19 cellular contexts compared by ENCODE assay signal in the genomic region with DNA sequence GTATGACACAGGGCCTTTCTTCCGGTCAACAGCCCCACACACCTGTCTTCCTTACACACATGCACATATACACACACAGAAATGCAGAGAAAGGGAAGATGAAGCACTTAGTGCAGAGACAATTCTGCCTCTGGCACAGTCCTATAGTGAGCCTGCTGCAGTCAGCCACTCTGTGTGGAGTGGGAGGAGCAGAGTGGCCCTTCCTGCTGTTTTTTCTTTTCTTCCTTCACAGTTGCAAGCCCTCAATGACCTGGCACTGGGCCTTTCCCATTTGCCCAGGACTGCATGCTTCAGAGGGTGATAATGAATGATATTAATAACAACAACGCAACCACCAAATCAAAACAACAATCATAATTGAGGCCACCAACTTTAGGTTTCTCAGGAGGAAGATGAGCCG.
DNase-seq lines count a peak whose midpoint lies in the region; ATAC-seq and TF ChIP-seq lines count a peak whose summit lies in the region.
"Had no signal": no experiment of that assay in that cellular context is flagged by ENCODE, and none has a peak within 500 bp of the region (broad histone marks: within the 10 kb centered on the region; RNA-seq: fewer than 3 reads in every experiment).

No MANE protein-coding gene starts in this region.

- H3K4me1 ChIP-seq in right atrium auricular region, result no peaks in the 10 kb centered on the region
- H3K4me1 ChIP-seq in thyroid gland, result peaks cover 30 to 48% of the 10 kb centered on the region in 2 donors
- H3K4me1 ChIP-seq: BLaER1 had no signal

- H3K27ac ChIP-seq in right atrium auricular region (no peak overlapping the region), thyroid gland (peak overlapping the region in 2 of 3 donors; percentile 21 to 54)
- H3K27ac ChIP-seq: BLaER1, RWPE1 had no signal

- no peaks in the 10 kb centered on the region for H3K9me3 ChIP-seq in right atrium auricular region
- no peaks in the 10 kb centered on the region for H3K9me3 ChIP-seq in thyroid gland
- H3K9me3 ChIP-seq: BLaER1 had no signal

- H3K27me3 ChIP-seq in right atrium auricular region (no peaks in the 10 kb centered on the region), thyroid gland (no peaks in the 10 kb centered on the region)

- TF ChIP-seq CTCF in right atrium auricular region (IDR thresholded peaks at IDR 0.05) (no peak), thyroid gland (IDR thresholded peaks at IDR 0.05) (no peak)

- intact Hi-C loops in Right ventricle myocardium superior (cut with DNase I), result no loop called here
- intact Hi-C loops in left ventricle myocardium superior (cut with micrococcal nuclease), result no loop called here
- intact Hi-C loops in thyroid gland (cut with DNase I), result no loop called here

- TF ChIP-seq POLR2A in thyroid gland (IDR thresholded peaks at IDR 0.05), result no peak

- H3K36me3 ChIP-seq in right atrium auricular region, result no peaks in the 10 kb centered on the region
- H3K36me3 ChIP-seq in thyroid gland, result no peaks in the 10 kb centered on the region
- H3K36me3 ChIP-seq: BLaER1 had no signal

- 67 to 68% methylated on average over 3 of the region's 3 CpGs for WGBS in thyroid gland, 2 donors

- ATAC-seq in Right ventricle myocardium superior (ENCODE audit: poor library complexity), result peak; percentile 53
- ATAC-seq in left ventricle myocardium superior, result peak; percentile 43
- no peak for ATAC-seq in HG03354 (IDR thresholded peaks at IDR 0.05; ENCODE audit: poor library complexity, severe bottlenecking, unreplicated experiment)

- DNase-seq in Right ventricle myocardium superior, result no peak
- no peak for DNase-seq in right atrium auricular region (ENCODE audit: low spot score)
- peak; percentile 51 for DNase-seq in NCI-H345 treated with DMSO at 0.1 percent for 48 hours (lab: John Stamatoyannopoulos, UW; ENCODE audit: unreplicated experiment)
- no peak for DNase-seq in left ventricle myocardium superior
- DNase-seq in thyroid gland, result peak; percentile 74 to 83
- no peak for DNase-seq in activated CD4-positive, alpha-beta T cell treated with anti-CD3 and anti-CD28 coated beads for 4 hours
- no peak for DNase-seq in SIG-M5 treated with dmso at 0.1 percent for 504 hours (lab: John Stamatoyannopoulos, UW; ENCODE audit: unreplicated experiment)
- DNase-seq: Calu3; CD4-positive, alpha-beta memory T cell; H7; HFFc6; NCI-H187 treated with DMSO at 0.1 percent for 48 hours; NCI-H2171 treated with DMSO at 0.1 percent for 48 hours; NCI-H510A treated with DMSO at 0.1 percent for 48 hours; NCI-H82; SW 1271 had no signal

- no peak overlapping the region for H3K4me3 ChIP-seq in right atrium auricular region
- no peak overlapping the region for H3K4me3 ChIP-seq in thyroid gland (replicated peaks in 1 of 3)
- H3K4me3 ChIP-seq: BLaER1 had no signal

Comparison
In these comparisons a context has a peak if more than half of its experiments do, and no peak if none do; other contexts are left out.
1. DNase-seq: peak in NCI-H345 treated with DMSO at 0.1 percent for 48 hours (single experiment) and thyroid gland (2 of 2); none in Right ventricle myocardium superior (single experiment), right atrium auricular region (single experiment), left ventricle myocardium superior (single experiment), activated CD4-positive, alpha-beta T cell treated with anti-CD3 and anti-CD28 coated beads for 4 hours (0 of 2) and SIG-M5 treated with dmso at 0.1 percent for 504 hours (single experiment).
2. H3K27ac ChIP-seq: peak in thyroid gland (2 of 3); none in right atrium auricular region (0 of 2).